In the genomic region with DNA sequence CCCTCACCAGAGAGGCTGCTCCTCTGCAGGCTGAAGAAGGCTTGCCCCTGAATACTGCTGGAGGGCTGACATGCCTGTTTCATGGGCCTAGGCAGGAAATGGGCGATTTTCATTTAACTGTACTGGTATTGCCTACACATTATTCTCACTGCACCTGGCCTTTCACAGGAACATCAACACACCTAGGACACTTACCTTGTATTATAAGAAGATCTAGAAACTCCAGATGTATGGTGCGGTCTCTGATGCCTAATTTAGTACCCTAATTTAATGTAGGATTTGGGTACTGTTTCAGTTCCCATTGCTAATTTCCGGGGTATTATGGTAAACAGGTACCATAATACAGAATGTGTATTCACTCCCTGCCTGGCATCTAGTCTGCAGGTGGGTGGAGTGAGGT, we compare ENCODE assay signal across 7 cellular contexts.
"Had no signal": no experiment of that assay in that cellular context is flagged by ENCODE, and none has a peak within 500 bp of the region (broad histone marks: within the 10 kb centered on the region; RNA-seq: fewer than 3 reads in every experiment).

No MANE protein-coding gene starts in this region.

- FAIRE-seq: H1, H54, HTR-8/SVneo had no signal

- H3K36me3 Mint-ChIP-seq: IgD-negative memory B cell had no signal

- H3K27ac Mint-ChIP-seq: GM23338, IgD-negative memory B cell had no signal

- ATAC-seq: GM23338 had no signal

- H3K27me3 Mint-ChIP-seq: IgD-negative memory B cell had no signal

- DNase-seq: H9, HCEC 1CT had no signal

- H2AFZ ChIP-seq: GM23338 had no signal

- H3K9me3 Mint-ChIP-seq: GM23338, IgD-negative memory B cell had no signal

- H3K4me3 Mint-ChIP-seq: GM23338, H9, IgD-negative memory B cell had no signal

- H3K4me3 ChIP-seq: GM23338 had no signal

- H3K4me2 ChIP-seq: GM23338 had no signal

- H3K4me1 Mint-ChIP-seq: GM23338, H9, IgD-negative memory B cell had no signal
